10 cellular contexts compared by ENCODE assay signal in the genomic region with DNA sequence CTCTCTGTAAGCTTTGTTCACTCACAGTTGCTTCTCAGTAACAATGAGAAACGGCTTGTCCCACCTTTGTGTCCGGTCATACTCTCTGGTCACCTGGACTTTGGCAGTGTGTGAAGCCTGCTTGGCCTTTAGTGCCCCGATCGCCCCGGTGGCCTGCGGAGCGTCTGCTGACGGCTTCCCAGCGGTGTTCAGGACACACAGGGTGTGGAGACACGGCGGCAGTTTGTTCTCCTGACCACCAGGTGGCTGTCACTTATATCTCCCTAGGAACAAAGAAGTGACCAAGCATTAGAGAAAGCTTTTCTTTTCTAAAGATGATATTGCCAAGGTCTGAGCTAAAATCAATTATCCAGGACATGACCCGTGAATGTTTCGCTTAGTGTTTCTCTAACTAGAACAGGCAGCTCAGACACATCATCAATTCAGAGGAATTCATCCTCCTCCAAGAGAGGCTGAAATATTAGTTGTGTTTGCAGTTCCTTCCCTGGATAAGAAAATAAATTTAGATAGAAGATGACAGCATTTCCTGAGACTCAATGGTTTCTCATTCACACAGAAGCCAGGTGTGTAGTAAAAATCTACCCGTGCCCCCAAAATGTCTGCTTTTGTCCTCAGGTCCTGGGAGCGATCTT.
A peak's percentile ranks its signal among the peaks of the same experiment; 100 is the strongest.
DNase-seq lines count a peak whose midpoint lies in the region; ATAC-seq, FAIRE-seq and TF ChIP-seq lines count a peak whose summit lies in the region.
"Had no signal": no experiment of that assay in that cellular context is flagged by ENCODE, and none has a peak within 500 bp of the region (broad histone marks: within the 10 kb centered on the region; RNA-seq: fewer than 3 reads in every experiment).

No MANE protein-coding gene starts in this region.

- H3K27ac ChIP-seq in AG04450 (ENCODE audit: low read depth, low read length) (no peak overlapping the region), H9 (ENCODE audit: insufficient read length, low read depth, low read length) (no peak overlapping the region), WERI-Rb-1 (no peak overlapping the region)
- H3K27ac ChIP-seq: SK-N-MC had no signal

- no peak overlapping the region for H3T11ph ChIP-seq in H9 (ENCODE audit: low read length)

- peaks cover 28% of the 10 kb centered on the region for H3K9me3 ChIP-seq in AG04450 (ENCODE audit: control insufficient read depth, insufficient read depth, low read length)
- H3K9me3 ChIP-seq in H9 (ENCODE audit: control insufficient read depth, low read depth, low read length): no peaks in the 10 kb centered on the region
- H3K9me3 ChIP-seq in WERI-Rb-1 (ENCODE audit: severe bottlenecking): no peaks in the 10 kb centered on the region

- no peak overlapping the region for H3K23ac ChIP-seq in H9 (ENCODE audit: insufficient read length, low read depth, low read length)

- H3K4me1 ChIP-seq in H9 (ENCODE audit: insufficient read depth, low read length): no peaks in the 10 kb centered on the region

- no peak overlapping the region for H3K4me2 ChIP-seq in H9 (ENCODE audit: insufficient read depth, insufficient read length, low read length)

- no peaks in the 10 kb centered on the region for H3K79me2 ChIP-seq in H9 (ENCODE audit: insufficient read depth, low read length)

- no peak overlapping the region for H3K56ac ChIP-seq in H9 (ENCODE audit: insufficient read length, low read depth, low read length)

- H4K91ac ChIP-seq in H9 (ENCODE audit: insufficient read length, low read depth, low read length): no peak overlapping the region

- POLR2A ChIA-PET in AG04450 (lab: Yijun Ruan, JAX): no interaction called here

- no peak overlapping the region for H2BK20ac ChIP-seq in H9 (ENCODE audit: low read depth, low read length, poor library complexity, severe bottlenecking)

- H3K36me3 ChIP-seq in WERI-Rb-1: no peaks in the 10 kb centered on the region

- H3K27me3 ChIP-seq in AG04450 (ENCODE audit: control insufficient read depth, insufficient read depth, low read length): no peaks in the 10 kb centered on the region
- H3K27me3 ChIP-seq in H9 (ENCODE audit: insufficient read depth, low read length): no peaks in the 10 kb centered on the region
- H3K27me3 ChIP-seq in WERI-Rb-1 (ENCODE audit: insufficient read depth, low read depth, severe bottlenecking): no peaks in the 10 kb centered on the region

- ATAC-seq in GM21515 (IDR thresholded peaks at IDR 0.05; ENCODE audit: unreplicated experiment): no peak
- ATAC-seq in GM18858 (IDR thresholded peaks at IDR 0.05; ENCODE audit: unreplicated experiment): no peak

- H3K27ac Mint-ChIP-seq in H9: no peak overlapping the region
- H3K27ac Mint-ChIP-seq: activated naive CD8-positive, alpha-beta T cell treated with anti-CD3 and anti-CD28 coated beads for 36 hours had no signal

- H3K27me3 Mint-ChIP-seq in H9 (ENCODE audit: low read depth): peaks cover 18% of the 10 kb centered on the region
- H3K27me3 Mint-ChIP-seq: activated naive CD8-positive, alpha-beta T cell treated with anti-CD3 and anti-CD28 coated beads for 36 hours had no signal

- no peak overlapping the region for H4K8ac ChIP-seq in H9 (replicated peaks; ENCODE audit: insufficient read length, low read depth, low read length)

- H2BK12ac ChIP-seq in H9 (ENCODE audit: insufficient read length, low read depth, low read length): no peak overlapping the region

- H3K4me3 Mint-ChIP-seq in H9: no peak overlapping the region; a peak in 1 of 5 replicates
- H3K4me3 Mint-ChIP-seq: activated naive CD8-positive, alpha-beta T cell treated with anti-CD3 and anti-CD28 coated beads for 36 hours had no signal

- H3K79me1 ChIP-seq in H9 (ENCODE audit: insufficient read depth, low read depth, low read length, poor library complexity, severe bottlenecking): no peaks in the 10 kb centered on the region

- TF ChIP-seq CTCF in AG04450 (IDR thresholded peaks at IDR 0.05; ENCODE audit: low read depth, low read length): peak; percentile 52
- TF ChIP-seq CTCF in H9 (conservative IDR thresholded peaks at IDR 0.05): peak; percentile 78
- peak; percentile 65 for TF ChIP-seq CTCF in WERI-Rb-1 (IDR thresholded peaks at IDR 0.05; ENCODE audit: low read depth, low read length)

- H3K4ac ChIP-seq in H9 (ENCODE audit: low read depth, low read length): no peak overlapping the region

- H4K5ac ChIP-seq in H9 (ENCODE audit: insufficient read length, low read depth, low read length): no peak overlapping the region

- WGBS in H9 (ENCODE audit: extremely low coverage, insufficient read length, low lambda C conversion rate): no CpG with 5 or more reads among the region's 15 CpGs

- no peaks in the 10 kb centered on the region for H4K20me1 ChIP-seq in H9 (ENCODE audit: control insufficient read depth, insufficient read depth, insufficient read length)

- no peak overlapping the region for H2BK120ac ChIP-seq in H9 (ENCODE audit: low read depth, low read length, poor library complexity, severe bottlenecking)

- CTCF ChIA-PET in AG04450 (lab: Charles Lee): interaction anchor here (0.6 to 2.2 kb wide), 12 partner anchors 11 to 465 kb away, joined by 3 to 17 read pairs (median 4); no protein-coding TSS in a partner anchor

- no peak overlapping the region for H3K4me3 ChIP-seq in AG04450 (ENCODE audit: low read depth, low read length)
- no peak overlapping the region for H3K4me3 ChIP-seq in WERI-Rb-1 (ENCODE audit: low read depth, low read length)
- H3K4me3 ChIP-seq: SK-N-MC had no signal

- no peak overlapping the region for H2BK5ac ChIP-seq in H9 (ENCODE audit: insufficient read length, low read length)

- H3K36me3 Mint-ChIP-seq in H9 (ENCODE audit: insufficient read depth in 1 of 3, low read depth in 3 of 3): peaks cover 8 to 27% (median 17%) of the 10 kb centered on the region in 3 experiments
- H3K36me3 Mint-ChIP-seq: activated naive CD8-positive, alpha-beta T cell treated with anti-CD3 and anti-CD28 coated beads for 36 hours had no signal

- no peak overlapping the region for H2AK5ac ChIP-seq in H9 (ENCODE audit: insufficient read length, low read length)

- no peak for FAIRE-seq in HTR-8/SVneo (lab: Jason Lieb, UNC)

- no peak overlapping the region for H2BK15ac ChIP-seq in H9 (ENCODE audit: low read depth, low read length)

- H3K9ac ChIP-seq in H9 (ENCODE audit: extremely low read depth, insufficient read length, low read length): no peak overlapping the region

- DNase-seq in AG04450 (ENCODE audit: low read depth, low spot score): no peak
- DNase-seq in H9: peak; percentile 73
- peak; percentile 55 for DNase-seq in WERI-Rb-1
- peak; percentile 62 for DNase-seq in kidney glomerular epithelial cell (lab: John Stamatoyannopoulos, UW)
- no peak for DNase-seq in NCI-H345 treated with DMSO at 0.1 percent for 48 hours (lab: John Stamatoyannopoulos, UW; ENCODE audit: unreplicated experiment)
- DNase-seq in HTR-8/SVneo (ENCODE audit: insufficient read length, low spot score): no peak
- DNase-seq: activated naive CD8-positive, alpha-beta T cell treated with anti-CD3 and anti-CD28 coated beads for 36 hours had no signal

- peaks cover 9 to 11% of the 10 kb centered on the region in 2 experiments for H3K4me1 Mint-ChIP-seq in H9
- H3K4me1 Mint-ChIP-seq: activated naive CD8-positive, alpha-beta T cell treated with anti-CD3 and anti-CD28 coated beads for 36 hours had no signal

- H3K23me2 ChIP-seq in H9 (ENCODE audit: insufficient read length, low read depth, low read length, poor library complexity, severe bottlenecking): no peaks in the 10 kb centered on the region

- no peak overlapping the region for H3K14ac ChIP-seq in H9 (ENCODE audit: insufficient read depth, low read length)

- H3K9me3 Mint-ChIP-seq in H9: peaks cover 21 to 24% of the 10 kb centered on the region in 2 experiments
- H3K9me3 Mint-ChIP-seq: activated naive CD8-positive, alpha-beta T cell treated with anti-CD3 and anti-CD28 coated beads for 36 hours had no signal

- H3K18ac ChIP-seq in H9 (ENCODE audit: insufficient read length, low read depth, low read length): no peak overlapping the region

- H2AFZ ChIP-seq in H9 (ENCODE audit: low read length): no peak overlapping the region

Comparison
In these comparisons a context has a peak if more than half of its experiments do, and no peak if none do; other contexts are left out.
1. DNase-seq: peak in H9 (single experiment), WERI-Rb-1 (single experiment) and kidney glomerular epithelial cell (single experiment); none in AG04450 (single experiment), NCI-H345 treated with DMSO at 0.1 percent for 48 hours (single experiment) and HTR-8/SVneo (single experiment).
2. Peak in every context shown above with its lines, with median percentiles within 50 percentile points of each other: CTCF ChIP-seq.